ENCODE assay signal across 1 cellular context in the genomic region with DNA sequence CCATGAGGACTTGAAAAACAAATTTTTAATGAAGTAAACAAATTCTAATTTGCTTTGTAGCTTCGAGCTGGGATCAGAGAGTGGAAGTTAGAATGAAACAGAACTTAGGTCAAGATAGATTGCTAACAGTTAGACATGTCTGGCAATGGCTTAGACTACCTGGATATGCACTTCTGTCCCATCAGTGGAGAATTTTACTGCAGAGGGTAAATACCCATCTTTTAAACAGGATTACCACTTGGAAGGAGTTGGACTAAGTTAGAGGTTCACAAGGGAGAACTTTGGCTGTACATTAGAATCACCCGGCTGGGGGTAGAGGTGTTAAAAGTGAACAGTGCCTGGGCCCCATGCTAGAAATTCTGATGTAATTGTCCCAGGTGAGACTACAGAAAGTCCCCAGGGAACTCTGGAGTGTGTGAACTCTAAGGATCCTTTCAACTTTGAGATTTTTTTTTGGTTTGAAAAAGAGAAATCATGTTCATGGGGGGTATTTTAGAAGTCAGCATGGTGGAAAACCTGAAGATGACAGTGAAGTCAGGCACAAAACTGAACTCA.
A peak's percentile ranks its signal among the peaks of the same experiment; 100 is the strongest.
TF ChIP-seq lines count a peak whose summit lies in the region.

No MANE protein-coding gene starts in this region.

TF ChIP-seq in GM12878, 131 proteins besides CTCF, POLR2A, EP300 and RAD21 (continued from another document and continues in another):
- TF ChIP-seq RELB (IDR thresholded peaks at IDR 0.05; ENCODE audit: low read depth): peak; percentile 53; the same call in 1 of the 2 replicates
- peak; percentile 26; the same call in 1 of the 2 replicates for TF ChIP-seq SMC3 (IDR thresholded peaks at IDR 0.05; ENCODE audit: borderline replicate concordance, low read length)
- 0 out of 2 replicates have a peak, but pooled peaks have one; percentile 51 for TF ChIP-seq JUND (IDR thresholded peaks at IDR 0.05; ENCODE audit: low read depth, low read length)
- TF ChIP-seq NR2F1 (conservative IDR thresholded peaks at IDR 0.05): 0 out of 2 replicates have a peak, but pooled peaks have one; percentile 25
- TF ChIP-seq ATF7 (IDR thresholded peaks at IDR 0.05; ENCODE audit: low read depth): peak; percentile 98
- no peak for TF ChIP-seq ZNF592 (IDR thresholded peaks at IDR 0.05)
- 0 out of 2 replicates have a peak, but pooled peaks have one; percentile 9 for TF ChIP-seq ZSCAN29 (IDR thresholded peaks at IDR 0.05)
- no peak for TF ChIP-seq HCFC1 (IDR thresholded peaks at IDR 0.05; ENCODE audit: low read length)
- TF ChIP-seq EZH2 (IDR thresholded peaks at IDR 0.05; ENCODE audit: borderline replicate concordance, control insufficient read depth, low read depth, low read length): no peak
- TF ChIP-seq, protein P1, sequence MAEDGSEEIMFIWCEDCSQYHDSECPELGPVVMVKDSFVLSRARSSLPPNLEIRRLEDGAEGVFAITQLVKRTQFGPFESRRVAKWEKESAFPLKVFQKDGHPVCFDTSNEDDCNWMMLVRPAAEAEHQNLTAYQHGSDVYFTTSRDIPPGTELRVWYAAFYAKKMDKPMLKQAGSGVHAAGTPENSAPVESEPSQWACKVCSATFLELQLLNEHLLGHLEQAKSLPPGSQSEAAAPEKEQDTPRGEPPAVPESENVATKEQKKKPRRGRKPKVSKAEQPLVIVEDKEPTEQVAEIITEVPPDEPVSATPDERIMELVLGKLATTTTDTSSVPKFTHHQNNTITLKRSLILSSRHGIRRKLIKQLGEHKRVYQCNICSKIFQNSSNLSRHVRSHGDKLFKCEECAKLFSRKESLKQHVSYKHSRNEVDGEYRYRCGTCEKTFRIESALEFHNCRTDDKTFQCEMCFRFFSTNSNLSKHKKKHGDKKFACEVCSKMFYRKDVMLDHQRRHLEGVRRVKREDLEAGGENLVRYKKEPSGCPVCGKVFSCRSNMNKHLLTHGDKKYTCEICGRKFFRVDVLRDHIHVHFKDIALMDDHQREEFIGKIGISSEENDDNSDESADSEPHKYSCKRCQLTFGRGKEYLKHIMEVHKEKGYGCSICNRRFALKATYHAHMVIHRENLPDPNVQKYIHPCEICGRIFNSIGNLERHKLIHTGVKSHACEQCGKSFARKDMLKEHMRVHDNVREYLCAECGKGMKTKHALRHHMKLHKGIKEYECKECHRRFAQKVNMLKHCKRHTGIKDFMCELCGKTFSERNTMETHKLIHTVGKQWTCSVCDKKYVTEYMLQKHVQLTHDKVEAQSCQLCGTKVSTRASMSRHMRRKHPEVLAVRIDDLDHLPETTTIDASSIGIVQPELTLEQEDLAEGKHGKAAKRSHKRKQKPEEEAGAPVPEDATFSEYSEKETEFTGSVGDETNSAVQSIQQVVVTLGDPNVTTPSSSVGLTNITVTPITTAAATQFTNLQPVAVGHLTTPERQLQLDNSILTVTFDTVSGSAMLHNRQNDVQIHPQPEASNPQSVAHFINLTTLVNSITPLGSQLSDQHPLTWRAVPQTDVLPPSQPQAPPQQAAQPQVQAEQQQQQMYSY (CRISPR knock-in tag; IDR thresholded peaks at IDR 0.05): no peak
- no peak for TF ChIP-seq MYC (IDR thresholded peaks at IDR 0.05; ENCODE audit: insufficient read depth, insufficient read length, insufficient replicate concordance, low read length, severe bottlenecking)
- TF ChIP-seq MEF2B (IDR thresholded peaks at IDR 0.05; ENCODE audit: partially characterized antibody, poor library complexity, severe bottlenecking): peak; percentile 100
- peak; percentile 64 for TF ChIP-seq ZNF687 (IDR thresholded peaks at IDR 0.05)
- TF ChIP-seq MTA3 (IDR thresholded peaks at IDR 0.05; ENCODE audit: borderline replicate concordance, low read length): no peak
- TF ChIP-seq MEF2A (IDR thresholded peaks at IDR 0.05; ENCODE audit: insufficient read depth, low read depth, low read length): 0 out of 2 replicates have a peak, but pooled peaks have one; percentile 48
- TF ChIP-seq BHLHE40 (IDR thresholded peaks at IDR 0.05; ENCODE audit: borderline replicate concordance in 1 of 2, low read depth in 2 of 2, low read length in 1 of 2): peak; percentile 24 to 47; a peak in 2 of 4 replicates
- TF ChIP-seq SP1 (IDR thresholded peaks at IDR 0.05; ENCODE audit: low read depth, low read length): no peak
- TF ChIP-seq, protein P2, sequence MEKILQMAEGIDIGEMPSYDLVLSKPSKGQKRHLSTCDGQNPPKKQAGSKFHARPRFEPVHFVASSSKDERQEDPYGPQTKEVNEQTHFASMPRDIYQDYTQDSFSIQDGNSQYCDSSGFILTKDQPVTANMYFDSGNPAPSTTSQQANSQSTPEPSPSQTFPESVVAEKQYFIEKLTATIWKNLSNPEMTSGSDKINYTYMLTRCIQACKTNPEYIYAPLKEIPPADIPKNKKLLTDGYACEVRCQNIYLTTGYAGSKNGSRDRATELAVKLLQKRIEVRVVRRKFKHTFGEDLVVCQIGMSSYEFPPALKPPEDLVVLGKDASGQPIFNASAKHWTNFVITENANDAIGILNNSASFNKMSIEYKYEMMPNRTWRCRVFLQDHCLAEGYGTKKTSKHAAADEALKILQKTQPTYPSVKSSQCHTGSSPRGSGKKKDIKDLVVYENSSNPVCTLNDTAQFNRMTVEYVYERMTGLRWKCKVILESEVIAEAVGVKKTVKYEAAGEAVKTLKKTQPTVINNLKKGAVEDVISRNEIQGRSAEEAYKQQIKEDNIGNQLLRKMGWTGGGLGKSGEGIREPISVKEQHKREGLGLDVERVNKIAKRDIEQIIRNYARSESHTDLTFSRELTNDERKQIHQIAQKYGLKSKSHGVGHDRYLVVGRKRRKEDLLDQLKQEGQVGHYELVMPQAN (conservative IDR thresholded peaks at IDR 0.05): no peak
- no peak for TF ChIP-seq RAD51 (IDR thresholded peaks at IDR 0.05)
- peak; percentile 47; the same call in 1 of the 2 replicates for TF ChIP-seq MXI1 (IDR thresholded peaks at IDR 0.05; ENCODE audit: low read depth, low read length)
- TF ChIP-seq MYB (IDR thresholded peaks at IDR 0.05; ENCODE audit: borderline replicate concordance, low read depth, low read length): no peak
- TF ChIP-seq ZBED1 (IDR thresholded peaks at IDR 0.05; ENCODE audit: borderline replicate concordance): peak; percentile 70; the same call in 1 of the 2 replicates
- TF ChIP-seq BRCA1 (IDR thresholded peaks at IDR 0.05; ENCODE audit: low read depth, low read length): no peak
- no peak for TF ChIP-seq STAT3 (IDR thresholded peaks at IDR 0.05; ENCODE audit: low read depth, low read length)
- TF ChIP-seq STAT1 (conservative IDR thresholded peaks at IDR 0.05): no peak
- 0 out of 2 replicates have a peak, but pooled peaks have one; percentile 35 for TF ChIP-seq WRNIP1 (IDR thresholded peaks at IDR 0.05; ENCODE audit: borderline replicate concordance, low read depth, low read length)
- TF ChIP-seq, protein P3, sequence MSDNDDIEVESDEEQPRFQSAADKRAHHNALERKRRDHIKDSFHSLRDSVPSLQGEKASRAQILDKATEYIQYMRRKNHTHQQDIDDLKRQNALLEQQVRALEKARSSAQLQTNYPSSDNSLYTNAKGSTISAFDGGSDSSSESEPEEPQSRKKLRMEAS (IDR thresholded peaks at IDR 0.05; ENCODE audit: low read depth, low read length): no peak
- no peak for TF ChIP-seq USF2 (IDR thresholded peaks at IDR 0.05; ENCODE audit: borderline replicate concordance, low read depth, low read length)
- no peak for TF ChIP-seq PAX5 (IDR thresholded peaks at IDR 0.05; ENCODE audit: borderline replicate concordance, low read depth, low read length)
- no peak for TF ChIP-seq EGR1 (IDR thresholded peaks at IDR 0.05; ENCODE audit: borderline replicate concordance in 1 of 2, low read depth in 2 of 2, low read length in 2 of 2)
- TF ChIP-seq TCF12 (IDR thresholded peaks at IDR 0.05; ENCODE audit: low read depth, low read length): peak; percentile 80; the same call in 1 of the 2 replicates
- TF ChIP-seq, protein P4, sequence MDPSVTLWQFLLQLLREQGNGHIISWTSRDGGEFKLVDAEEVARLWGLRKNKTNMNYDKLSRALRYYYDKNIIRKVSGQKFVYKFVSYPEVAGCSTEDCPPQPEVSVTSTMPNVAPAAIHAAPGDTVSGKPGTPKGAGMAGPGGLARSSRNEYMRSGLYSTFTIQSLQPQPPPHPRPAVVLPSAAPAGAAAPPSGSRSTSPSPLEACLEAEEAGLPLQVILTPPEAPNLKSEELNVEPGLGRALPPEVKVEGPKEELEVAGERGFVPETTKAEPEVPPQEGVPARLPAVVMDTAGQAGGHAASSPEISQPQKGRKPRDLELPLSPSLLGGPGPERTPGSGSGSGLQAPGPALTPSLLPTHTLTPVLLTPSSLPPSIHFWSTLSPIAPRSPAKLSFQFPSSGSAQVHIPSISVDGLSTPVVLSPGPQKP (IDR thresholded peaks at IDR 0.05; ENCODE audit: low read depth, low read length): no peak
- no peak for TF ChIP-seq KDM1A (IDR thresholded peaks at IDR 0.05; ENCODE audit: borderline replicate concordance)
- no peak for TF ChIP-seq ZNF622 (IDR thresholded peaks at IDR 0.05)
- 0 out of 3 replicates have a peak, but pooled peaks have one; percentile 3 for TF ChIP-seq POU2F2 (IDR thresholded peaks at IDR 0.05; ENCODE audit: borderline replicate concordance, low read depth, low read length)
- no peak for TF ChIP-seq SREBF1 (IDR thresholded peaks at IDR 0.05; ENCODE audit: low read length)
- TF ChIP-seq SRF (IDR thresholded peaks at IDR 0.05; ENCODE audit: low read depth in 2 of 2, low read length in 2 of 2): no peak
- no peak for TF ChIP-seq YY1 (IDR thresholded peaks at IDR 0.05; ENCODE audit: low read depth, low read length)
- TF ChIP-seq RUNX3 (IDR thresholded peaks at IDR 0.05; ENCODE audit: low read length): peak; percentile 65
- no peak for TF ChIP-seq HDGF (IDR thresholded peaks at IDR 0.05)
- peak; percentile 68; the same call in 1 of the 2 replicates for TF ChIP-seq EED (IDR thresholded peaks at IDR 0.05; ENCODE audit: low read depth)
- TF ChIP-seq IKZF2 (IDR thresholded peaks at IDR 0.05): peak; percentile 59 to 61; a peak in 3 of 4 replicates
